Comparison of ENCODE assay signal across 10 cellular contexts in genomic region chr5:170483701-170484458, GRCh38. TPM values are rescaled to one million over a fixed set of nuclear protein-coding genes. Genes with fewer than 3 reads are reported as not detected.
A peak's percentile ranks its signal among the peaks of the same experiment; 100 is the strongest.
DNase-seq lines count a peak whose midpoint lies in the region; ATAC-seq and TF ChIP-seq lines count a peak whose summit lies in the region.
"Had no signal": no experiment of that assay in that cellular context is flagged by ENCODE, and none has a peak within 500 bp of the region (broad histone marks: within the 10 kb centered on the region; RNA-seq: fewer than 3 reads in every experiment).

No MANE protein-coding gene starts in this region.

- no peak overlapping the region for H3K27ac ChIP-seq in foreskin keratinocyte

- H3K4me1 ChIP-seq in foreskin keratinocyte: no peaks in the 10 kb centered on the region

- POLR2A ChIA-PET in activated CD8-positive, alpha-beta T cell treated with anti-CD3 and anti-CD28 coated beads for 36 hours (lab: Charles Lee): no interaction called here

- no peaks in the 10 kb centered on the region for H3K36me3 Mint-ChIP-seq in CD14-positive monocyte
- H3K36me3 Mint-ChIP-seq in activated CD8-positive, alpha-beta T cell treated with anti-CD3 and anti-CD28 coated beads for 36 hours (ENCODE audit: low read depth): no peaks in the 10 kb centered on the region

- TF ChIP-seq CTCF in CD14-positive monocyte (IDR thresholded peaks at IDR 0.05) (no peak), foreskin keratinocyte (conservative IDR thresholded peaks at IDR 0.05) (peak; percentile 17)
- TF ChIP-seq CTCF in activated CD8-positive, alpha-beta T cell treated with anti-CD3 and anti-CD28 coated beads for 36 hours (IDR thresholded peaks at IDR 0.05): no peak

- intact Hi-C loops in CD14-positive monocyte (cut with micrococcal nuclease): no loop called here
- intact Hi-C loops in activated CD8-positive, alpha-beta T cell treated with anti-CD3 and anti-CD28 coated beads for 36 hours (cut with micrococcal nuclease): no loop called here

- H3K9me3 Mint-ChIP-seq in CD14-positive monocyte: peaks cover 0 to 3% (median 0%) of the 10 kb centered on the region in 7 donors
- H3K9me3 Mint-ChIP-seq in activated CD8-positive, alpha-beta T cell treated with anti-CD3 and anti-CD28 coated beads for 36 hours: no peaks in the 10 kb centered on the region

- ATAC-seq in foreskin keratinocyte: peak; percentile 93
- no peak for ATAC-seq in GM18519 (IDR thresholded peaks at IDR 0.05; ENCODE audit: low FRiP score, unreplicated experiment)
- no peak for ATAC-seq in activated CD8-positive, alpha-beta T cell treated with anti-CD3 and anti-CD28 coated beads for 36 hours
- ATAC-seq in GM21619 (IDR thresholded peaks at IDR 0.05; ENCODE audit: unreplicated experiment): no peak

- peak; percentile 69 for DNase-seq in CD14-positive monocyte (ENCODE audit: low spot score)
- DNase-seq in ELF-1 (ENCODE audit: low read depth, low spot score): peak; percentile 20
- peak; percentile 9 for DNase-seq in RKO (ENCODE audit: low spot score)
- peak in 1 of 2 donors; percentile 59 for DNase-seq in foreskin keratinocyte
- no peak for DNase-seq in NCI-H1092 (lab: John Stamatoyannopoulos, UW)
- DNase-seq in activated CD8-positive, alpha-beta T cell treated with anti-CD3 and anti-CD28 coated beads for 36 hours: no peak
- DNase-seq: SHP77 treated with DMSO at 0.1 percent for 48 hours had no signal

- H3K27me3 Mint-ChIP-seq in CD14-positive monocyte (ENCODE audit: low read depth in 3 of 3): peaks cover 0 to 3% (median 0%) of the 10 kb centered on the region in 3 donors
- peaks cover 2% of the 10 kb centered on the region for H3K27me3 Mint-ChIP-seq in activated CD8-positive, alpha-beta T cell treated with anti-CD3 and anti-CD28 coated beads for 36 hours

- H3K27ac Mint-ChIP-seq in CD14-positive monocyte: peak overlapping the region; percentile 89 to 99 (median 94)
- H3K27ac Mint-ChIP-seq in activated CD8-positive, alpha-beta T cell treated with anti-CD3 and anti-CD28 coated beads for 36 hours: no peak overlapping the region

- H3K4me1 Mint-ChIP-seq in CD14-positive monocyte: peaks cover 49% of the 10 kb centered on the region
- no peaks in the 10 kb centered on the region for H3K4me1 Mint-ChIP-seq in activated CD8-positive, alpha-beta T cell treated with anti-CD3 and anti-CD28 coated beads for 36 hours (ENCODE audit: low read depth)

- peak overlapping the region in 1 of 2 donors; percentile 62 for H3K4me3 Mint-ChIP-seq in CD14-positive monocyte
- H3K4me3 Mint-ChIP-seq in activated CD8-positive, alpha-beta T cell treated with anti-CD3 and anti-CD28 coated beads for 36 hours: no peak overlapping the region

- H3K27me3 ChIP-seq in foreskin keratinocyte: no peaks in the 10 kb centered on the region

- CTCF ChIA-PET in activated CD8-positive, alpha-beta T cell treated with anti-CD3 and anti-CD28 coated beads for 36 hours (lab: Charles Lee): no interaction called here

RNA-seq across cellular contexts. Expression of gene KCNIP1, which starts 19.9 kb away (rescaled TPM):
- not detected for polyA plus RNA-seq in CD14-positive monocyte
- not detected in 2 replicates for total RNA-seq in foreskin keratinocyte
- polyA plus RNA-seq in foreskin keratinocyte: not detected in 2 replicates
- not detected for total RNA-seq in activated CD8-positive, alpha-beta T cell treated with anti-CD3 and anti-CD28 coated beads for 36 hours
- polyA plus RNA-seq: liver had no signal

Comparison
In these comparisons a context has a peak if more than half of its experiments do, and no peak if none do; other contexts are left out.
1. DNase-seq: peak in CD14-positive monocyte (single experiment), ELF-1 (single experiment) and RKO (single experiment); none in NCI-H1092 (single experiment) and activated CD8-positive, alpha-beta T cell treated with anti-CD3 and anti-CD28 coated beads for 36 hours (single experiment).